ENCODE assay signal across 16 cellular contexts in genomic region chr20:15582146-15582776, GRCh38.
A peak's percentile ranks its signal among the peaks of the same experiment; 100 is the strongest.
DNase-seq lines count a peak whose midpoint lies in the region; ATAC-seq and TF ChIP-seq lines count a peak whose summit lies in the region.
"Had no signal": no experiment of that assay in that cellular context is flagged by ENCODE, and none has a peak within 500 bp of the region (broad histone marks: within the 10 kb centered on the region; RNA-seq: fewer than 3 reads in every experiment).

No MANE protein-coding gene starts in this region.

- POLR2A ChIA-PET in activated CD4-positive, alpha-beta T cell treated with anti-CD3 and anti-CD28 coated beads for 36 hours (lab: Charles Lee) = no interaction called here

- H3K27me3 ChIP-seq in MG63 = no peaks in the 10 kb centered on the region

- H3K9me3 ChIP-seq in MG63 = no peaks in the 10 kb centered on the region

- no peaks in the 10 kb centered on the region for H3K4me1 Mint-ChIP-seq in activated CD4-positive, alpha-beta T cell treated with anti-CD3 and anti-CD28 coated beads for 36 hours
- H3K4me1 Mint-ChIP-seq: B cell had no signal

- no peak for ATAC-seq in activated CD4-positive, alpha-beta T cell treated with anti-CD3 and anti-CD28 coated beads for 36 hours
- no peak for ATAC-seq in GM21526 (IDR thresholded peaks at IDR 0.05; ENCODE audit: low FRiP score, unreplicated experiment)
- ATAC-seq: Right ventricle myocardium inferior had no signal

- H3K36me3 ChIP-seq in MG63 = no peaks in the 10 kb centered on the region

- peak; percentile 8 for DNase-seq in activated CD4-positive, alpha-beta T cell treated with anti-CD3 and anti-CD28 coated beads for 36 hours
- no peak for DNase-seq in activated CD4-positive, alpha-beta T cell treated with anti-CD3 and anti-CD28 coated beads, Interleukin-2, amount 50 U/mL, for 48 hours
- DNase-seq in MG63 (peak; percentile 22), fibroblast of villous mesenchyme (ENCODE audit: low read depth) (peak; percentile 33), NCI-H146 (lab: John Stamatoyannopoulos, UW) (no peak), hepatic stellate cell (ENCODE audit: low spot score) (no peak)
- DNase-seq in activated CD4-positive, CD25-positive, alpha-beta regulatory T cell (lab: John Stamatoyannopoulos, UW) = no peak
- DNase-seq: Calu3, DMS53, HFFc6, MM.1S, NCI-H1092, NCI-H2081 treated with DMSO at 0.1 percent for 48 hours had no signal

- no peaks in the 10 kb centered on the region for H3K27me3 Mint-ChIP-seq in activated CD4-positive, alpha-beta T cell treated with anti-CD3 and anti-CD28 coated beads for 36 hours

- H3K9me3 Mint-ChIP-seq in activated CD4-positive, alpha-beta T cell treated with anti-CD3 and anti-CD28 coated beads for 36 hours (ENCODE audit: low read depth) = peaks cover 5% of the 10 kb centered on the region
- H3K9me3 Mint-ChIP-seq: HFFc6 had no signal

- CTCF ChIA-PET in activated CD4-positive, alpha-beta T cell treated with anti-CD3 and anti-CD28 coated beads for 36 hours (lab: Charles Lee) = interaction anchor here (0.7 kb wide), 1 partner anchor 129 kb away, joined by 3 read pairs; no protein-coding TSS in a partner anchor

- no peak overlapping the region for H3K4me3 Mint-ChIP-seq in activated CD4-positive, alpha-beta T cell treated with anti-CD3 and anti-CD28 coated beads for 36 hours
- H3K4me3 Mint-ChIP-seq: B cell, HFFc6 had no signal

- H3K4me3 ChIP-seq in MG63 = no peak overlapping the region
- H3K4me3 ChIP-seq in fibroblast of villous mesenchyme (ENCODE audit: low read depth, low read length) = no peak overlapping the region

- no peak for TF ChIP-seq CTCF in fibroblast of villous mesenchyme (IDR thresholded peaks at IDR 0.05; ENCODE audit: insufficient read depth, low read depth, low read length)

- H3K36me3 Mint-ChIP-seq in activated CD4-positive, alpha-beta T cell treated with anti-CD3 and anti-CD28 coated beads for 36 hours (ENCODE audit: low read depth) = no peaks in the 10 kb centered on the region

- intact Hi-C loops in activated CD4-positive, alpha-beta T cell treated with anti-CD3 and anti-CD28 coated beads for 36 hours (cut with DNase I, micrococcal nuclease) = no loop called here

- no peak overlapping the region for H3K27ac Mint-ChIP-seq in activated CD4-positive, alpha-beta T cell treated with anti-CD3 and anti-CD28 coated beads for 36 hours
- H3K27ac Mint-ChIP-seq: B cell, HFFc6 had no signal

Comparison
In these comparisons a context has a peak if more than half of its experiments do, and no peak if none do; other contexts are left out.
1. DNase-seq: peak in activated CD4-positive, alpha-beta T cell treated with anti-CD3 and anti-CD28 coated beads for 36 hours (single experiment), MG63 (single experiment) and fibroblast of villous mesenchyme (single experiment); none in activated CD4-positive, alpha-beta T cell treated with anti-CD3 and anti-CD28 coated beads, Interleukin-2, amount 50 U/mL, for 48 hours (0 of 2), NCI-H146 (single experiment), activated CD4-positive, CD25-positive, alpha-beta regulatory T cell (0 of 4) and hepatic stellate cell (single experiment).